1 cellular context compared by ENCODE assay signal in genomic region chr9:120983259-120983837, GRCh38.
TF ChIP-seq lines count a peak whose summit lies in the region.

No MANE protein-coding gene starts in this region.

TF ChIP-seq in IMR-90, 13 proteins besides CTCF, POLR2A, EP300 and RAD21:
- TF ChIP-seq CEBPB (IDR thresholded peaks at IDR 0.05; ENCODE audit: low read depth, low read length) (no peak), BHLHE40 (IDR thresholded peaks at IDR 0.05; ENCODE audit: low read depth, low read length) (no peak), FOS (IDR thresholded peaks at IDR 0.05; ENCODE audit: low read depth, low read length) (no peak), NFE2L2 (IDR thresholded peaks at IDR 0.05; ENCODE audit: low read depth, low read length) (no peak), RCOR1 (IDR thresholded peaks at IDR 0.05; ENCODE audit: insufficient replicate concordance, low read length) (no peak), USF2 (IDR thresholded peaks at IDR 0.05; ENCODE audit: low read depth, low read length) (no peak), MXI1 (IDR thresholded peaks at IDR 0.05; ENCODE audit: borderline replicate concordance, low read depth, low read length) (no peak), RFX5 (IDR thresholded peaks at IDR 0.05; ENCODE audit: low read depth, low read length) (no peak), ELK1 (IDR thresholded peaks at IDR 0.05; ENCODE audit: borderline replicate concordance, low read depth, low read length) (no peak), MAZ (IDR thresholded peaks at IDR 0.05; ENCODE audit: borderline replicate concordance, low read depth, low read length) (no peak), CHD1 (IDR thresholded peaks at IDR 0.05; ENCODE audit: low read depth, low read length) (no peak), MAFK (IDR thresholded peaks at IDR 0.05; ENCODE audit: low read depth, low read length) (no peak), SMC3 (IDR thresholded peaks at IDR 0.05; ENCODE audit: low read depth, low read length) (no peak)
TF ChIP-seq in IMR-90: peak in this region for 0.
